7 cellular contexts compared by ENCODE assay signal in genomic region chr2:112566508-112566907, GRCh38.
DNase-seq lines count a peak whose midpoint lies in the region; ATAC-seq lines count a peak whose summit lies in the region.
"Not testable (repeated sequence)": the region's sequence is repeated elsewhere in the genome, so short reads cannot be mapped to it uniquely, and the experiment has no call there.

No MANE protein-coding gene starts in this region.

- H3K27ac Mint-ChIP-seq in T-helper 1 cell treated with Interleukin-12 subunit alpha and Interleukin-12 subunit beta and Interleukin-4 antibody, amounts not matched to agents 30 μg/mL and 1 μg/mL, for 36 hours = peak overlapping the region; percentile 58

- H3K4me1 Mint-ChIP-seq in T-helper 1 cell treated with Interleukin-12 subunit alpha and Interleukin-12 subunit beta and Interleukin-4 antibody, amounts not matched to agents 30 μg/mL and 1 μg/mL, for 36 hours (ENCODE audit: low read depth) = not testable (repeated sequence)

- not testable (repeated sequence) for H3K9me3 Mint-ChIP-seq in T-helper 1 cell treated with Interleukin-12 subunit alpha and Interleukin-12 subunit beta and Interleukin-4 antibody, amounts not matched to agents 30 μg/mL and 1 μg/mL, for 36 hours

- ATAC-seq in GM18909 (IDR thresholded peaks at IDR 0.05; ENCODE audit: poor library complexity, unreplicated experiment) (peak; percentile 30), GM21381 (IDR thresholded peaks at IDR 0.05; ENCODE audit: unreplicated experiment) (peak; percentile 19), HG02623 (IDR thresholded peaks at IDR 0.05; ENCODE audit: unreplicated experiment) (peak; percentile 18), HG02973 (IDR thresholded peaks at IDR 0.05; ENCODE audit: unreplicated experiment) (peak; percentile 19), HG03175 (IDR thresholded peaks at IDR 0.05; ENCODE audit: unreplicated experiment) (peak; percentile 29)

- peak; percentile 13 for DNase-seq in kidney tubule cell (ENCODE audit: low spot score)

- H3K27me3 Mint-ChIP-seq in T-helper 1 cell treated with Interleukin-12 subunit alpha and Interleukin-12 subunit beta and Interleukin-4 antibody, amounts not matched to agents 30 μg/mL and 1 μg/mL, for 36 hours (ENCODE audit: low read depth) = not testable (repeated sequence)

- not testable (repeated sequence) for H3K4me3 Mint-ChIP-seq in T-helper 1 cell treated with Interleukin-12 subunit alpha and Interleukin-12 subunit beta and Interleukin-4 antibody, amounts not matched to agents 30 μg/mL and 1 μg/mL, for 36 hours

- H3K36me3 Mint-ChIP-seq in T-helper 1 cell treated with Interleukin-12 subunit alpha and Interleukin-12 subunit beta and Interleukin-4 antibody, amounts not matched to agents 30 μg/mL and 1 μg/mL, for 36 hours (ENCODE audit: low read depth) = peaks cover 54% of the 10 kb centered on the region

Comparison
In these comparisons a context has a peak if more than half of its experiments do, and no peak if none do; other contexts are left out.
1. Peak in every context shown above with its lines: DNase-seq and ATAC-seq.